ENCODE assay signal across 23 cellular contexts in genomic region chr15:33442449-33442848, GRCh38.
"Had no signal": no experiment of that assay in that cellular context is flagged by ENCODE, and none has a peak within 500 bp of the region (broad histone marks: within the 10 kb centered on the region; RNA-seq: fewer than 3 reads in every experiment).

No MANE protein-coding gene starts in this region.

- H3K4me1 ChIP-seq: body of pancreas, esophagus squamous epithelium, spleen, tibial nerve had no signal

- H3K27ac Mint-ChIP-seq: activated B cell treated with CpG ODN at 0.5 μM for 24 hours; activated CD8-positive, alpha-beta memory T cell treated with anti-CD3 and anti-CD28 coated beads, Interleukin-2, amount 10 ng/mL, durations not matched to agents 7 days and 5 days; activated CD8-positive, alpha-beta T cell treated with anti-CD3 and anti-CD28 coated beads, Interleukin-2, amount 10 ng/mL, durations not matched to agents 7 days and 5 days; activated naive CD8-positive, alpha-beta T cell; nephron had no signal

- H3K27ac ChIP-seq: body of pancreas, esophagus squamous epithelium, hepatocyte, spleen, tibial nerve had no signal

- H3K36me3 ChIP-seq: esophagus squamous epithelium, spleen, tibial nerve had no signal

- H3K4me3 Mint-ChIP-seq: activated B cell treated with CpG ODN at 0.5 μM for 24 hours; activated CD8-positive, alpha-beta memory T cell treated with anti-CD3 and anti-CD28 coated beads, Interleukin-2, amount 10 ng/mL, durations not matched to agents 7 days and 5 days; activated CD8-positive, alpha-beta T cell treated with anti-CD3 and anti-CD28 coated beads, Interleukin-2, amount 10 ng/mL, durations not matched to agents 7 days and 5 days; activated naive CD8-positive, alpha-beta T cell; nephron had no signal

- H3K9me3 ChIP-seq: body of pancreas, esophagus squamous epithelium, mucosa of descending colon, spleen, tibial nerve had no signal

- DNase-seq: activated B cell treated with CpG ODN at 0.5 μM for 24 hours; activated CD8-positive, alpha-beta memory T cell treated with anti-CD3 and anti-CD28 coated beads, Interleukin-2, amount 10 ng/mL, durations not matched to agents 7 days and 5 days; activated CD8-positive, alpha-beta T cell treated with anti-CD3 and anti-CD28 coated beads, Interleukin-2, amount 10 ng/mL, durations not matched to agents 7 days and 5 days; activated effector memory CD4-positive, alpha-beta T cell treated with Interleukin-2 at 50 U/mL for 16 hours; activated naive CD4-positive, alpha-beta T cell treated with Interleukin-2 at 50 U/mL for 16 hours; activated T-cell treated with anti-CD3 and anti-CD28 coated beads for 4 hours; aorta; body of pancreas; dermis blood vessel endothelial cell; effector CD4-positive, alpha-beta T cell; esophagus squamous epithelium; glutamatergic neuron; left cardiac atrium; left ventricle myocardium superior; mucosa of descending colon; posterior cingulate gyrus; right cardiac atrium; spleen; stimulated activated naive CD4-positive, alpha-beta T cell treated with Interleukin-2 at 50 U/mL for 16 hours had no signal

- H3K27me3 ChIP-seq: body of pancreas, esophagus squamous epithelium, hepatocyte, tibial nerve had no signal

- H3K9me3 Mint-ChIP-seq: activated B cell treated with CpG ODN at 0.5 μM for 24 hours, nephron had no signal

- H3K4me1 Mint-ChIP-seq: activated B cell treated with CpG ODN at 0.5 μM for 24 hours, nephron had no signal

- ATAC-seq: activated CD8-positive, alpha-beta memory T cell treated with anti-CD3 and anti-CD28 coated beads, Interleukin-2, amount 10 ng/mL, durations not matched to agents 7 days and 5 days; activated CD8-positive, alpha-beta T cell treated with anti-CD3 and anti-CD28 coated beads, Interleukin-2, amount 10 ng/mL, durations not matched to agents 7 days and 5 days; body of pancreas; left cardiac atrium; left ventricle myocardium superior; mucosa of descending colon; right cardiac atrium had no signal

- H3K4me3 ChIP-seq: body of pancreas, esophagus squamous epithelium, hepatocyte, mucosa of descending colon, spleen, tibial nerve had no signal

- H3K36me3 Mint-ChIP-seq: activated CD8-positive, alpha-beta memory T cell treated with anti-CD3 and anti-CD28 coated beads, Interleukin-2, amount 10 ng/mL, durations not matched to agents 7 days and 5 days; activated naive CD8-positive, alpha-beta T cell had no signal
